ENCODE assay signal across 8 cellular contexts in the genomic region with DNA sequence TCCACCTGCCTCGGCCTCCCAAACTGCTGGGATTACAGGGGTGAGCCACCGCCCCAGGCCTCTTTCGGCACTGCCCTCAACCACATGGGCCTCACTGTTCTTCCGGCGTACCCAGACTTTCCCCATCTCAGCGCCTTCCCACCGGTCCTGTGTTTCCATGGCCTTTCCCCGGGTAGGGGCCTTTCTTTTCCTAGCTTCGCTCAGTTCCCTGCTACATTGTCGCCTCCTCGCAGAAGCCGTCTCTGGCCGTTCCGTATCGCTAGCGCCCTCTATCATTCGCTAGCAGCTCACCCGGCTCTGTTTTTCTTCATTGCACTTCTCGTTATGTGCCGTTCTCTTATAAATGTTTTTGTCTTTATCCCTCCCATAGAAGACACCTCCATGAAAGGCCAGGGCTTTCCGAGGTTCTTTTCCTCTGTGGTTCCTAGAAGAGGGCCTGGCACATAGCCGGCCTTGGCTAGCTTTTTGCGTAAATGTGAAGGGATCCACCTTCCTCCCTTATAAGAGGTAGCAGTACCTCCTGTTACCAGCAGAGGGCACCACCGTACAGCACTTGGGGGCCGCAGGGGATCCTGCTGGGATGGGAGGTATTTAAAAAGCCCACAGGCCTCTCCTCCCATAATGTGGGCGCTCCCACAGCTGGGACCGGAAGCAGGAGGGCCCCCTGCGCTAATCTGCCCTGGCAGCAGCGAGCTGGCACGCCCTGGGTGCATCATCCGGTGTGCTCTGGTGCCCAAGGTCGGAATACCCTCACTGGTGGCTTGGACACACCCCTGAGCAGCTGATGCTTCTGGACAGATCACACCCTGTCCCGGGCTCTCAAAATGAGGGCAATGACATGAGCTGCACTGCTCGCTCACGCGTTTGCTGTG. TPM values are rescaled to one million over a fixed set of nuclear protein-coding genes. Genes with fewer than 3 reads are reported as not detected.
A peak's percentile ranks its signal among the peaks of the same experiment; 100 is the strongest.
DNase-seq lines count a peak whose midpoint lies in the region; ATAC-seq and TF ChIP-seq lines count a peak whose summit lies in the region.

No MANE protein-coding gene starts in this region.

- H3K27ac Mint-ChIP-seq in activated CD4-positive, alpha-beta T cell treated with anti-CD3 and anti-CD28 coated beads for 36 hours = peak overlapping the region; percentile 97

- H3K4me3 ChIP-seq in choroid plexus epithelial cell (ENCODE audit: low read depth, low read length) = peak overlapping the region; percentile 50

- peak overlapping the region; percentile 77 for H3K4me3 Mint-ChIP-seq in activated CD4-positive, alpha-beta T cell treated with anti-CD3 and anti-CD28 coated beads for 36 hours

- no peaks in the 10 kb centered on the region for H3K36me3 Mint-ChIP-seq in activated CD4-positive, alpha-beta T cell treated with anti-CD3 and anti-CD28 coated beads for 36 hours (ENCODE audit: low read depth)

- H3K4me1 Mint-ChIP-seq in activated CD4-positive, alpha-beta T cell treated with anti-CD3 and anti-CD28 coated beads for 36 hours = peaks cover 32% of the 10 kb centered on the region

- POLR2A ChIA-PET in activated CD4-positive, alpha-beta T cell treated with anti-CD3 and anti-CD28 coated beads for 36 hours (lab: Charles Lee) = interaction anchor here (0.8 to 2.0 kb wide), 5 partner anchors 11 to 58 kb away, joined by 3 to 6 read pairs (median 4); partner anchors contain the start of gene ATG101

- ATAC-seq in HG03280 (IDR thresholded peaks at IDR 0.05; ENCODE audit: unreplicated experiment) (peak; percentile 54), HG03159 (IDR thresholded peaks at IDR 0.05; ENCODE audit: unreplicated experiment) (no peak)
- ATAC-seq in activated CD4-positive, alpha-beta T cell treated with anti-CD3 and anti-CD28 coated beads for 36 hours = peak; percentile 52

- DNase-seq in GF-D8 (lab: John Stamatoyannopoulos, UW) (peak; percentile 66), NCI-H510A treated with DMSO at 0.1 percent for 48 hours (lab: John Stamatoyannopoulos, UW) (peak; percentile 94), choroid plexus epithelial cell (ENCODE audit: low read depth) (peak; percentile 88), left kidney (ENCODE audit: low read depth, low spot score) (peak; percentile 93)
- peak; percentile 91 for DNase-seq in activated CD4-positive, alpha-beta T cell treated with anti-CD3 and anti-CD28 coated beads for 36 hours
- peak; percentile 71 to 77 (median 74) for DNase-seq in stimulated activated CD4-positive, alpha-beta T cell treated with anti-CD3 and anti-CD28 coated beads, Interleukin-1b, Interleukin-23, amount 100 ng/mL, for 24 hours (ENCODE audit: low read depth in 4 of 4, low spot score in 1 of 4)

- H3K27me3 Mint-ChIP-seq in activated CD4-positive, alpha-beta T cell treated with anti-CD3 and anti-CD28 coated beads for 36 hours = no peaks in the 10 kb centered on the region

- peak; percentile 78 for TF ChIP-seq CTCF in choroid plexus epithelial cell (conservative IDR thresholded peaks at IDR 0.05; ENCODE audit: low read depth, low read length)

- intact Hi-C loops in activated CD4-positive, alpha-beta T cell treated with anti-CD3 and anti-CD28 coated beads for 36 hours (cut with DNase I, micrococcal nuclease) = loop anchor here (1.0 to 10.0 kb wide), 8 partner anchors 8 to 601 kb away; partner anchors contain the start of genes ATG101 (in 2 of the 2), NR4A1 (in 2 of the 2) and SLC4A8 (in 1 of the 2)

- CTCF ChIA-PET in activated CD4-positive, alpha-beta T cell treated with anti-CD3 and anti-CD28 coated beads for 36 hours (lab: Charles Lee) = interaction anchor here (0.5 to 11.8 kb wide), 46 partner anchors 9 to 1645 kb away, joined by 3 to 253 read pairs (median 6); partner anchors contain the start of genes ATG101, KRT74, NR4A1 and SMIM41

- H3K9me3 Mint-ChIP-seq in activated CD4-positive, alpha-beta T cell treated with anti-CD3 and anti-CD28 coated beads for 36 hours (ENCODE audit: low read depth) = no peaks in the 10 kb centered on the region

RNA-seq across cellular contexts. Expression of gene TAMALIN, which starts 18.8 kb away (rescaled TPM):
- total RNA-seq in activated CD4-positive, alpha-beta T cell treated with anti-CD3 and anti-CD28 coated beads for 36 hours = 10 to 100 TPM in 1 of 2 experiments, 1 to 10 TPM in 1; 6.4 to 11.5 TPM

RNA-seq across cellular contexts. Expression of gene NR4A1, which starts 25.7 kb away (rescaled TPM):
- total RNA-seq in activated CD4-positive, alpha-beta T cell treated with anti-CD3 and anti-CD28 coated beads for 36 hours = 10 to 100 TPM; 69.4 to 72.8 TPM

RNA-seq across cellular contexts. Expression of gene ATG101, which starts 44.2 kb away (rescaled TPM):
- total RNA-seq in activated CD4-positive, alpha-beta T cell treated with anti-CD3 and anti-CD28 coated beads for 36 hours = 10 to 100 TPM; 24.0 to 30.7 TPM

RNA-seq across cellular contexts. Expression of gene SMIM41, which starts 54.0 kb away (rescaled TPM):
- not detected for total RNA-seq in activated CD4-positive, alpha-beta T cell treated with anti-CD3 and anti-CD28 coated beads for 36 hours
